Comparison of ENCODE assay signal across 9 cellular contexts in genomic region chr11:104073950-104074349, GRCh38. TPM values are rescaled to one million over a fixed set of nuclear protein-coding genes. Genes with fewer than 3 reads are reported as not detected.
DNase-seq lines count a peak whose midpoint lies in the region; ATAC-seq, FAIRE-seq and TF ChIP-seq lines count a peak whose summit lies in the region.
"Had no signal": no experiment of that assay in that cellular context is flagged by ENCODE, and none has a peak within 500 bp of the region (broad histone marks: within the 10 kb centered on the region; RNA-seq: fewer than 3 reads in every experiment).

No MANE protein-coding gene starts in this region.

- dilution Hi-C loops in keratinocyte (cut with MboI; ENCODE audit: extremely low pct_ligation_motif_present, low sequenced_read_pairs) = no loop called here

- H3K27ac ChIP-seq in keratinocyte (ENCODE audit: control insufficient read depth, insufficient read depth, low read length) = no peak overlapping the region

- no peaks in the 10 kb centered on the region for H3K27me3 Mint-ChIP-seq in activated CD4-positive, alpha-beta T cell treated with anti-CD3 and anti-CD28 coated beads for 36 hours
- H3K27me3 Mint-ChIP-seq in activated naive CD4-positive, alpha-beta T cell treated with anti-CD3 and anti-CD28 coated beads for 36 hours (ENCODE audit: low read depth) = peaks cover 5% of the 10 kb centered on the region

- no peak overlapping the region for H3K9ac ChIP-seq in keratinocyte (ENCODE audit: control insufficient read depth, extremely low read depth, insufficient read depth, low read length)

- H3K36me3 ChIP-seq in keratinocyte (ENCODE audit: control insufficient read depth in 2 of 2, extremely low read depth in 1 of 2, insufficient read depth in 2 of 2, low read length in 2 of 2) = no peaks in the 10 kb centered on the region

- no peak overlapping the region for H3K27ac Mint-ChIP-seq in activated CD4-positive, alpha-beta T cell treated with anti-CD3 and anti-CD28 coated beads for 36 hours
- H3K27ac Mint-ChIP-seq in activated naive CD4-positive, alpha-beta T cell treated with anti-CD3 and anti-CD28 coated beads for 36 hours = no peak overlapping the region
- H3K27ac Mint-ChIP-seq: IgD-negative memory B cell had no signal

- H3K27me3 ChIP-seq in keratinocyte (ENCODE audit: control insufficient read depth, extremely low read depth, insufficient read depth, low read length) = no peaks in the 10 kb centered on the region

- H3K4me3 Mint-ChIP-seq in activated CD4-positive, alpha-beta T cell treated with anti-CD3 and anti-CD28 coated beads for 36 hours = no peak overlapping the region
- no peak overlapping the region for H3K4me3 Mint-ChIP-seq in activated naive CD4-positive, alpha-beta T cell treated with anti-CD3 and anti-CD28 coated beads for 36 hours

- H3K4me2 ChIP-seq in keratinocyte (ENCODE audit: control insufficient read depth, extremely low read depth, insufficient read depth, low read depth, low read length) = no peak overlapping the region

- no peaks in the 10 kb centered on the region for H3K4me1 Mint-ChIP-seq in activated CD4-positive, alpha-beta T cell treated with anti-CD3 and anti-CD28 coated beads for 36 hours
- H3K4me1 Mint-ChIP-seq in activated naive CD4-positive, alpha-beta T cell treated with anti-CD3 and anti-CD28 coated beads for 36 hours (ENCODE audit: low read depth) = no peaks in the 10 kb centered on the region

- no peaks in the 10 kb centered on the region for H3K79me2 ChIP-seq in keratinocyte (ENCODE audit: control insufficient read depth, insufficient read depth, low read length)

- no peaks in the 10 kb centered on the region for H3K36me3 Mint-ChIP-seq in activated CD4-positive, alpha-beta T cell treated with anti-CD3 and anti-CD28 coated beads for 36 hours (ENCODE audit: low read depth)
- no peaks in the 10 kb centered on the region for H3K36me3 Mint-ChIP-seq in activated naive CD4-positive, alpha-beta T cell treated with anti-CD3 and anti-CD28 coated beads for 36 hours (ENCODE audit: low read depth)
- H3K36me3 Mint-ChIP-seq: IgD-negative memory B cell had no signal

- ATAC-seq in GM18907 (IDR thresholded peaks at IDR 0.05; ENCODE audit: unreplicated experiment) (peak; percentile 92), HG02870 (IDR thresholded peaks at IDR 0.05; ENCODE audit: unreplicated experiment) (peak; percentile 79)
- no peak for ATAC-seq in activated CD4-positive, alpha-beta T cell treated with anti-CD3 and anti-CD28 coated beads for 36 hours

- DNase-seq in NOMO-1 treated with dmso at 0.1 percent for 144 hours (lab: John Stamatoyannopoulos, UW; ENCODE audit: unreplicated experiment) = peak; percentile 82
- DNase-seq in keratinocyte (ENCODE audit: low read depth, low spot score) = peak; percentile 13
- DNase-seq in activated effector memory CD4-positive, alpha-beta T cell treated with anti-CD3 and anti-CD28 coated beads, Interleukin-2, amount 50 U/mL, for 16 hours = no peak
- DNase-seq in activated CD4-positive, alpha-beta T cell treated with anti-CD3 and anti-CD28 coated beads for 36 hours = no peak
- DNase-seq in activated naive CD4-positive, alpha-beta T cell treated with anti-CD3 and anti-CD28 coated beads for 36 hours = no peak
- no peak for DNase-seq in NCI-H2171 (lab: John Stamatoyannopoulos, UW)

- no peak overlapping the region for H3K4me3 ChIP-seq in keratinocyte (ENCODE audit: control insufficient read depth in 2 of 3, extremely low read depth in 1 of 3, insufficient read depth in 2 of 3, low read depth in 1 of 3, low read length in 3 of 3)

- H3K9me3 ChIP-seq in keratinocyte (ENCODE audit: control insufficient read depth, low read depth, low read length) = no peaks in the 10 kb centered on the region

- intact Hi-C loops in activated CD4-positive, alpha-beta T cell treated with anti-CD3 and anti-CD28 coated beads for 36 hours (cut with DNase I, micrococcal nuclease) = no loop called here
- intact Hi-C loops in activated naive CD4-positive, alpha-beta T cell treated with anti-CD3 and anti-CD28 coated beads for 36 hours (cut with micrococcal nuclease) = no loop called here

- peak overlapping the region; percentile 14 for H2AFZ ChIP-seq in keratinocyte (ENCODE audit: control insufficient read depth, low read length)

- no peaks in the 10 kb centered on the region for H3K9me1 ChIP-seq in keratinocyte (ENCODE audit: control insufficient read depth, extremely low read depth, insufficient read depth, low read length)

- TF ChIP-seq CTCF in keratinocyte (optimal IDR thresholded peaks at IDR 0.05 in 1 of 3, IDR thresholded peaks at IDR 0.05 in 1 of 3, conservative IDR thresholded peaks at IDR 0.05 in 1 of 3; ENCODE audit: extremely low read depth in 1 of 3, insufficient read depth in 2 of 3, low read length in 3 of 3) = no peak

- POLR2A ChIA-PET in activated CD4-positive, alpha-beta T cell treated with anti-CD3 and anti-CD28 coated beads for 36 hours (lab: Charles Lee) = no interaction called here

- peaks cover 20% of the 10 kb centered on the region for H3K4me1 ChIP-seq in keratinocyte (ENCODE audit: control insufficient read depth, extremely low read depth, insufficient read depth, low read length)

- CTCF ChIA-PET in activated CD4-positive, alpha-beta T cell treated with anti-CD3 and anti-CD28 coated beads for 36 hours (lab: Charles Lee) = interaction anchor here (0.7 kb wide), 1 partner anchor 1171 kb away, joined by 3 read pairs; no protein-coding TSS in a partner anchor
- CTCF ChIA-PET in activated naive CD4-positive, alpha-beta T cell treated with anti-CD3 and anti-CD28 coated beads for 36 hours (lab: Charles Lee) = no interaction called here

- FAIRE-seq in keratinocyte (lab: Jason Lieb, UNC) = peak; percentile 80

- H4K20me1 ChIP-seq in keratinocyte (ENCODE audit: control insufficient read depth, extremely low read depth, insufficient read depth, low read length) = no peaks in the 10 kb centered on the region

- no peaks in the 10 kb centered on the region for H3K9me3 Mint-ChIP-seq in activated CD4-positive, alpha-beta T cell treated with anti-CD3 and anti-CD28 coated beads for 36 hours (ENCODE audit: low read depth)
- no peaks in the 10 kb centered on the region for H3K9me3 Mint-ChIP-seq in activated naive CD4-positive, alpha-beta T cell treated with anti-CD3 and anti-CD28 coated beads for 36 hours
- H3K9me3 Mint-ChIP-seq: IgD-negative memory B cell had no signal

RNA-seq across cellular contexts. Expression of gene DDI1, which starts 37.5 kb away (rescaled TPM):
- polyA plus RNA-seq in keratinocyte = not detected in 3 replicates
- not detected for polyA plus RNA-seq in keratinocyte (2011; ENCODE audit: low read depth)
- polyA plus RNA-seq in keratinocyte (2011; cell fraction: cytosol; rRNA removed) = not detected in 2 replicates
- not detected in 2 replicates for polyA plus RNA-seq in keratinocyte (2011; cell fraction: nucleus; rRNA removed)
- not detected in 2 replicates for polyA plus RNA-seq in keratinocyte (2012; ENCODE audit: low replicate concordance)
- polyA minus RNA-seq in keratinocyte = not detected in 3 replicates
- polyA minus RNA-seq in keratinocyte (2011; cell fraction: cytosol; rRNA and poly(A)+ RNA removed) = not detected
- not detected in 2 replicates for polyA minus RNA-seq in keratinocyte (2011; cell fraction: nucleus; rRNA and poly(A)+ RNA removed)
- total RNA-seq in activated CD4-positive, alpha-beta T cell treated with anti-CD3 and anti-CD28 coated beads for 36 hours = not detected
- not detected for total RNA-seq in activated naive CD4-positive, alpha-beta T cell treated with anti-CD3 and anti-CD28 coated beads for 36 hours

Comparison
In these comparisons a context has a peak if more than half of its experiments do, and no peak if none do; other contexts are left out.
1. DNase-seq: peak in NOMO-1 treated with dmso at 0.1 percent for 144 hours (single experiment) and keratinocyte (single experiment); none in activated effector memory CD4-positive, alpha-beta T cell treated with anti-CD3 and anti-CD28 coated beads, Interleukin-2, amount 50 U/mL, for 16 hours (single experiment), activated CD4-positive, alpha-beta T cell treated with anti-CD3 and anti-CD28 coated beads for 36 hours (single experiment), activated naive CD4-positive, alpha-beta T cell treated with anti-CD3 and anti-CD28 coated beads for 36 hours (single experiment) and NCI-H2171 (single experiment).